In the genomic region with DNA sequence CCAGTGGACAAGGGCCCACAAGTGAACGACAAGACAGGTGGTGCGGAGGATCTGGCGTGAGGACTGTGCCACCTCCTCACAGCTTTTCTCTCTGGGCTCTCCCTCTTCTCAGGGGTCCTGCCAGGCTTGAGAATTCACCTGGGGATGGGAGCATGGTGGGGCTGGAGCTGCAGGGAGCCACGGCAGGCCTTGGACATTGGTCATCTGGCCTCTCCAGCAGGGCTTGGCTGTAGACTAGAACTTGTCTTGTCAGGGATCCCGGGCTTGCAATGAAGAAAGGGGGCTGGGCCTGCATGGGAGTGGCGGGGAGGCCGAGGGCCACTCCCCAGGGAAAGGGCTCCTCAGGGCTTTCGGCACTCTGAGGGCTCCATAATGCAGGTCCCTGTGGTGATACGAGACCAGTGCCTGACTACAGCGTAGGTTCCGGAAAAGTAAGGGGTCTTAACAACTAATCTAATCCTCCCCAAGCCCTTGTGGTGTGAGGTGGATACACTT, we compare ENCODE assay signal across 18 cellular contexts.
"Had no signal": no experiment of that assay in that cellular context is flagged by ENCODE, and none has a peak within 500 bp of the region (broad histone marks: within the 10 kb centered on the region; RNA-seq: fewer than 3 reads in every experiment).

No MANE protein-coding gene starts in this region.

- H3K4me1 ChIP-seq: adrenal gland, parathyroid adenoma, tibial nerve had no signal

- DNase-seq: activated CD4-positive, alpha-beta T cell treated with anti-CD3 and anti-CD28 coated beads for 36 hours; activated CD4-positive, alpha-beta T cell treated with anti-CD3 and anti-CD28 coated beads, Interleukin-2, amount 50 U/mL, for 48 hours; activated gamma-delta T cell treated with Interleukin-2 at 50 U/mL for 16 hours; activated T-cell treated with anti-CD3 and anti-CD28 coated beads for 4 hours; adrenal gland; effector CD8-positive, alpha-beta T cell; stimulated activated CD4-positive, alpha-beta T cell treated with anti-CD3 and anti-CD28 coated beads, Interleukin-2, amount 100 ng/mL, for 24 hours; stimulated activated naive CD8-positive, alpha-beta T cell treated with anti-CD3 and anti-CD28 coated beads, Interleukin-15, Interleukin-2, amounts not matched to agents 100 U/mL and 50 U/mL, for 24 hours; SW 1271; T-helper 2 cell had no signal

- H3K36me3 Mint-ChIP-seq: activated naive CD4-positive, alpha-beta T cell treated with anti-CD3 and anti-CD28 coated beads, Interleukin-2, amount 50 U/mL, for 72 hours had no signal

- H3K4me3 Mint-ChIP-seq: activated CD4-positive, alpha-beta T cell treated with anti-CD3 and anti-CD28 coated beads for 36 hours; activated T-helper 1 cell treated with anti-CD3 and anti-CD28 coated beads, Interleukin-12 subunit alpha, Interleukin-12 subunit beta, Interleukin-2, Interleukin-4 antibody, amounts not matched to agents 30 ng/mL and 10 ng/mL and 1 ng/mL, durations not matched to agents 14 hours and 24 hours and 36 hours had no signal

- H3K9me3 Mint-ChIP-seq: activated naive CD4-positive, alpha-beta T cell treated with anti-CD3 and anti-CD28 coated beads, Interleukin-2, amount 50 U/mL, for 72 hours; activated T-helper 1 cell treated with anti-CD3 and anti-CD28 coated beads, Interleukin-12 subunit alpha, Interleukin-12 subunit beta, Interleukin-2, Interleukin-4 antibody, amounts not matched to agents 30 ng/mL and 10 ng/mL and 1 ng/mL, durations not matched to agents 14 hours and 24 hours and 36 hours had no signal

- H3K27me3 Mint-ChIP-seq: activated CD4-positive, alpha-beta T cell treated with anti-CD3 and anti-CD28 coated beads for 36 hours had no signal

- H3K36me3 ChIP-seq: adrenal gland, esophagus muscularis mucosa, neutrophil, tibial nerve, vagina had no signal

- H3K27me3 ChIP-seq: adrenal gland, esophagus muscularis mucosa, tibial nerve, vagina had no signal

- H3K4me3 ChIP-seq: adrenal gland, esophagus muscularis mucosa, tibial nerve, vagina had no signal

- H3K4me1 Mint-ChIP-seq: activated CD4-positive, alpha-beta T cell treated with anti-CD3 and anti-CD28 coated beads for 36 hours had no signal

- ATAC-seq: activated CD4-positive, alpha-beta T cell treated with anti-CD3 and anti-CD28 coated beads for 36 hours; activated naive CD4-positive, alpha-beta T cell treated with anti-CD3 and anti-CD28 coated beads, Interleukin-2, amount 50 U/mL, for 72 hours had no signal

- H3K27ac Mint-ChIP-seq: activated CD4-positive, alpha-beta T cell treated with anti-CD3 and anti-CD28 coated beads for 36 hours; activated T-helper 1 cell treated with anti-CD3 and anti-CD28 coated beads, Interleukin-12 subunit alpha, Interleukin-12 subunit beta, Interleukin-2, Interleukin-4 antibody, amounts not matched to agents 30 ng/mL and 10 ng/mL and 1 ng/mL, durations not matched to agents 14 hours and 24 hours and 36 hours had no signal

- H3K27ac ChIP-seq: adrenal gland, esophagus muscularis mucosa, neutrophil, parathyroid adenoma, tibial nerve, vagina had no signal

- H3K9me3 ChIP-seq: adrenal gland, esophagus muscularis mucosa, neutrophil, tibial nerve, vagina had no signal

- H3K79me2 ChIP-seq: parathyroid adenoma had no signal

- H3K9ac ChIP-seq: parathyroid adenoma had no signal

- FAIRE-seq: bronchial epithelial cell had no signal

- H2AFZ ChIP-seq: parathyroid adenoma had no signal
